Comparison of ENCODE assay signal across 8 cellular contexts in the genomic region with DNA sequence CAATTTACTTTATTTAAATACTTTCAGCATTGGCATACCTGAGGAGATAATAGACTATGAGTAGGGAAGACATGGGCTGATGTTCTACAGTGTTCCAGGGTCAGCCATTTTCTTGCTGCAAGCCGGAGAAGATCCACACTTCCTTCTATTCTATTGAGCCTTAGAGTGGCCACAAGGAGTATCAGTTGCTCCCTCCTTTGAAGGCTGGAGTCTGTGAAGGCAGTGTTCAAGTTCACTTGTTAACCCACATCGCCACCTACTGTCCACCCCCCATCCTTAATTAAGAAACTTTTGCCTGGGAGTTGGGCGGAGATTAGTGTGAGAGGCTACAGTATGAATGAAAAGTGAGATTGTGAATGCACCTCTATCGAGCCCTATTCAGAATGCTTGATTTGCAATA.
A peak's percentile ranks its signal among the peaks of the same experiment; 100 is the strongest.
DNase-seq lines count a peak whose midpoint lies in the region; ATAC-seq and TF ChIP-seq lines count a peak whose summit lies in the region.

No MANE protein-coding gene starts in this region.

- ATAC-seq in GM21360 (IDR thresholded peaks at IDR 0.05; ENCODE audit: unreplicated experiment) (peak; percentile 84), mucosa of descending colon (peak; percentile 71), HG02588 (IDR thresholded peaks at IDR 0.05; ENCODE audit: unreplicated experiment) (no peak)

- DNase-seq in DMS79 (lab: John Stamatoyannopoulos, UW) = peak; percentile 78
- peak; percentile 19 for DNase-seq in dedifferentiated amniotic fluid mesenchymal stem cell (ENCODE audit: extremely low spot score)
- peak in 1 of 3 donors; percentile 75 for DNase-seq in mucosa of descending colon
- no peak for DNase-seq in T1000 (lab: John Stamatoyannopoulos, UW)

- intact Hi-C loops in mucosa of descending colon (cut with DNase I, micrococcal nuclease) = loop anchor here in 1 of 2 donors (5.0 kb wide), 1 partner anchor 764 kb away; no protein-coding TSS in a partner anchor

- H3K27me3 ChIP-seq in OCI-LY3 (ENCODE audit: low read depth, low read length) = peaks cover 17% of the 10 kb centered on the region

- no peaks in the 10 kb centered on the region for H3K4me1 ChIP-seq in OCI-LY3 (ENCODE audit: low read length)
- H3K4me1 ChIP-seq in mucosa of descending colon (ENCODE audit: low read depth) = no peaks in the 10 kb centered on the region

- TF ChIP-seq CTCF in LNCAP (IDR thresholded peaks at IDR 0.05) (peak; percentile 67), OCI-LY3 (IDR thresholded peaks at IDR 0.05; ENCODE audit: low read depth, low read length) (peak; percentile 62), mucosa of descending colon (IDR thresholded peaks at IDR 0.05) (peak; percentile 28)

- H4K20me1 ChIP-seq in OCI-LY3 (ENCODE audit: insufficient read depth, low read length) = no peaks in the 10 kb centered on the region

- no peak overlapping the region for H3K4me2 ChIP-seq in OCI-LY3 (ENCODE audit: low read length)

- H3K27ac ChIP-seq in OCI-LY3 (ENCODE audit: low read length) = no peak overlapping the region

- H3K4me3 ChIP-seq in OCI-LY3 (ENCODE audit: low read length) (no peak overlapping the region), mucosa of descending colon (no peak overlapping the region)

- H3K79me2 ChIP-seq in OCI-LY3 (ENCODE audit: low read length) = no peaks in the 10 kb centered on the region

- H3K36me3 ChIP-seq in OCI-LY3 (replicated peaks; ENCODE audit: low read depth, low read length) (no peaks in the 10 kb centered on the region), mucosa of descending colon (ENCODE audit: low read depth) (no peaks in the 10 kb centered on the region)

- H3K9me3 ChIP-seq in OCI-LY3 (ENCODE audit: insufficient read depth, low read length) (no peaks in the 10 kb centered on the region), mucosa of descending colon (no peaks in the 10 kb centered on the region)

- H2AFZ ChIP-seq in OCI-LY3 (ENCODE audit: low read depth, low read length) = no peak overlapping the region

- no peak overlapping the region for H3K9ac ChIP-seq in OCI-LY3 (ENCODE audit: low read length)
